Comparison of ENCODE assay signal across 15 cellular contexts in the genomic region with DNA sequence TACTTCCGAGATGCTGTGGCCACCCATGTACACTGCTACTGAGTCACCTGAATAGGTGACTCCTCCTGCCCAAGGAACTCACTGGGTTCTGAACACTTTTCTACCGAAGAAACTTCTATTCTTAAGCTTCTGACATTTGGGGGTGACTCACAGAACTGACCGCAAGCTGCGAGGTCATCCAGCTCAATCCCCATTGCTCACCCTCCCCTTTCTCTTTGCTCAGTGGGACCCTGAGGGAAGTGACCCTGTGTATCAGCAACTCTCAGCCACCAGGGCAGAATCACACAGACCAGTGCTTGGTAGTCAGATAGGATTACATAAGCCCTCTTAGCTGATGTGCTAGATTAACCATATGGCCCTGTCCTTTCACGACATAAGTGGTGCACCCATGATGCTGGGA. TPM values are rescaled to one million over a fixed set of nuclear protein-coding genes. Genes with fewer than 3 reads are reported as not detected.
DNase-seq lines count a peak whose midpoint lies in the region; ATAC-seq and TF ChIP-seq lines count a peak whose summit lies in the region.
"Had no signal": no experiment of that assay in that cellular context is flagged by ENCODE, and none has a peak within 500 bp of the region (broad histone marks: within the 10 kb centered on the region; RNA-seq: fewer than 3 reads in every experiment).

No MANE protein-coding gene starts in this region.

- H3K27me3 ChIP-seq in mammary epithelial cell (ENCODE audit: insufficient read depth, low read length), result no peaks in the 10 kb centered on the region
- no peaks in the 10 kb centered on the region for H3K27me3 ChIP-seq in stomach
- H3K27me3 ChIP-seq: hepatocyte had no signal

- H3K4me1 Mint-ChIP-seq in effector memory CD8-positive, alpha-beta T cell (ENCODE audit: low read depth in 2 of 2), result no peaks in the 10 kb centered on the region
- H3K4me1 Mint-ChIP-seq in endothelial cell (ENCODE audit: unreplicated experiment), result peaks cover 3% of the 10 kb centered on the region

- H3K4me1 ChIP-seq in mammary epithelial cell (ENCODE audit: insufficient read depth, low read length) (peaks cover 60% of the 10 kb centered on the region), stomach (peaks cover 0 to 5% (median 0%) of the 10 kb centered on the region in 4 donors)
- H3K4me1 ChIP-seq: parathyroid adenoma had no signal

- TF ChIP-seq CTCF in mammary epithelial cell (conservative IDR thresholded peaks at IDR 0.05 in 1 of 2, IDR thresholded peaks at IDR 0.05 in 1 of 2; ENCODE audit: extremely low read depth in 1 of 2, insufficient read depth in 1 of 2, low read depth in 1 of 2, low read length in 2 of 2) (no peak), endothelial cell (IDR thresholded peaks at IDR 0.05; ENCODE audit: unreplicated experiment) (no peak), stomach (IDR thresholded peaks at IDR 0.05) (no peak)

- H3K4me3 Mint-ChIP-seq in effector memory CD8-positive, alpha-beta T cell, result no peak overlapping the region
- no peak overlapping the region for H3K4me3 Mint-ChIP-seq in endothelial cell (ENCODE audit: unreplicated experiment)
- H3K4me3 Mint-ChIP-seq: CD8-positive, alpha-beta T cell; T-helper 1 cell treated with Interleukin-12 subunit alpha and Interleukin-12 subunit beta and Interleukin-4 antibody, amounts not matched to agents 30 μg/mL and 1 μg/mL, for 36 hours had no signal

- H3K79me2 ChIP-seq in mammary epithelial cell (ENCODE audit: insufficient read depth, low read length), result no peaks in the 10 kb centered on the region
- H3K79me2 ChIP-seq: hepatocyte, parathyroid adenoma had no signal

- TF ChIP-seq EP300 in stomach (IDR thresholded peaks at IDR 0.05), result no peak

- H4K20me1 ChIP-seq in mammary epithelial cell (ENCODE audit: insufficient read depth, low read length), result no peaks in the 10 kb centered on the region

- H3K9me3 Mint-ChIP-seq in effector memory CD8-positive, alpha-beta T cell, result peaks cover 0 to 1% of the 10 kb centered on the region in 2 donors
- H3K9me3 Mint-ChIP-seq in endothelial cell (ENCODE audit: unreplicated experiment), result no peaks in the 10 kb centered on the region
- H3K9me3 Mint-ChIP-seq: CD8-positive, alpha-beta T cell had no signal

- H3K4me3 ChIP-seq in mammary epithelial cell (replicated peaks in 1 of 3; ENCODE audit: insufficient read depth in 1 of 3, low read depth in 2 of 3, low read length in 3 of 3) (no peak overlapping the region), stomach (no peak overlapping the region)
- H3K4me3 ChIP-seq: hepatocyte had no signal

- H3K36me3 Mint-ChIP-seq in effector memory CD8-positive, alpha-beta T cell (ENCODE audit: insufficient read depth), result no peaks in the 10 kb centered on the region
- peaks cover 6% of the 10 kb centered on the region for H3K36me3 Mint-ChIP-seq in endothelial cell (ENCODE audit: low read depth, unreplicated experiment)
- H3K36me3 Mint-ChIP-seq: CD8-positive, alpha-beta T cell had no signal

- H2AFZ ChIP-seq in mammary epithelial cell (ENCODE audit: low read depth, low read length), result no peak overlapping the region
- H2AFZ ChIP-seq: hepatocyte, parathyroid adenoma had no signal

- H3K27me3 Mint-ChIP-seq in effector memory CD8-positive, alpha-beta T cell, result peaks cover 0 to 7% of the 10 kb centered on the region in 2 donors
- H3K27me3 Mint-ChIP-seq in endothelial cell (ENCODE audit: unreplicated experiment), result peaks cover 1% of the 10 kb centered on the region

- H3K9ac ChIP-seq in mammary epithelial cell (ENCODE audit: insufficient read depth, low read length), result no peak overlapping the region
- H3K9ac ChIP-seq: parathyroid adenoma had no signal

- no peak overlapping the region for H3K27ac Mint-ChIP-seq in effector memory CD8-positive, alpha-beta T cell
- H3K27ac Mint-ChIP-seq in endothelial cell (ENCODE audit: unreplicated experiment), result no peak overlapping the region
- H3K27ac Mint-ChIP-seq: CD8-positive, alpha-beta T cell; T-helper 1 cell treated with Interleukin-12 subunit alpha and Interleukin-12 subunit beta and Interleukin-4 antibody, amounts not matched to agents 30 μg/mL and 1 μg/mL, for 36 hours had no signal

- no peak for TF ChIP-seq POLR2A in stomach (IDR thresholded peaks at IDR 0.05)

- ATAC-seq in GM21529 (IDR thresholded peaks at IDR 0.05; ENCODE audit: unreplicated experiment), result no peak
- ATAC-seq in effector memory CD8-positive, alpha-beta T cell (replicated peaks), result no peak
- ATAC-seq: CD8-positive, alpha-beta T cell had no signal

- no TSS peak for BruUV-seq in mammary epithelial cell (replicated peaks; lab: Mats Ljungman, UMichigan)

- dilution Hi-C loops in mammary epithelial cell (cut with HindIII; ENCODE audit: low sequenced_read_pairs), result no loop called here

- H3K4me2 ChIP-seq in mammary epithelial cell (ENCODE audit: insufficient read depth, low read depth, low read length), result no peak overlapping the region
- H3K4me2 ChIP-seq: hepatocyte had no signal

- 57% methylated on average over 5 of the region's 5 CpGs for WGBS in mammary epithelial cell (ENCODE audit: low coverage, missing lambda C conversion rate)
- 80 to 94% (median 91%) methylated on average over 5 of the region's 5 CpGs for WGBS in stomach, 5 donors

- CTCF ChIA-PET in mammary epithelial cell (lab: Charles Lee; ENCODE audit: low non-redundant PET), result no interaction called here

- H3K9me3 ChIP-seq in mammary epithelial cell (replicated peaks; ENCODE audit: insufficient read depth, low read length) (no peaks in the 10 kb centered on the region), stomach (no peaks in the 10 kb centered on the region)

- DNase-seq in ELR (ENCODE audit: low read depth), result peak; percentile 95
- DNase-seq in NCI-H226, result peak; percentile 27
- DNase-seq in mammary epithelial cell, result peak; percentile 43
- peak; percentile 61 for DNase-seq in myocyte (ENCODE audit: low read depth)
- DNase-seq in effector memory CD8-positive, alpha-beta T cell, result no peak
- no peak for DNase-seq in endothelial cell (ENCODE audit: low spot score)
- DNase-seq in stomach, result no peak
- DNase-seq: activated naive CD4-positive, alpha-beta T cell treated with Interleukin-2 at 50 U/mL for 16 hours; CD8-positive, alpha-beta T cell; KG1; NCI-H187 treated with DMSO at 0.1 percent for 48 hours had no signal

- in situ Hi-C loops in mammary epithelial cell (cut with MboI; ENCODE audit: low sequenced_read_pairs in 2 of 2), result no loop called here

- no peaks in the 10 kb centered on the region for H3K36me3 ChIP-seq in mammary epithelial cell (ENCODE audit: insufficient read depth, low read length)
- H3K36me3 ChIP-seq in stomach, result peaks cover 0 to 6% (median 0%) of the 10 kb centered on the region in 4 donors

- H3K27ac ChIP-seq in mammary epithelial cell (ENCODE audit: insufficient read depth, low read depth, low read length) (no peak overlapping the region), stomach (no peak overlapping the region)
- H3K27ac ChIP-seq: hepatocyte, parathyroid adenoma had no signal

- intact Hi-C loops in mammary epithelial cell (cut with micrococcal nuclease) (no loop called here), stomach (cut with DNase I; ENCODE audit: low total_unique reads) (no loop called here)

RNA-seq across cellular contexts. Expression of a gene that starts 46.3 kb away (rescaled TPM):
- total RNA-seq in mammary epithelial cell (under 1 TPM; 0.07 to 0.17 TPM), myocyte (2.3 and 4.0 TPM in 2 replicates), endothelial cell (ENCODE audit: unreplicated experiment) (1.7 TPM), stomach (1 to 10 TPM in 2 of 5 donors, not detected in 3; 2.6 to 4.4 TPM)
- polyA plus RNA-seq in mammary epithelial cell (0.14 TPM), stomach (1 to 10 TPM in 2 of 3 donors, under 1 TPM in 1; 0.18 to 1.2 (median 1.1) TPM)
- not detected for polyA minus RNA-seq in mammary epithelial cell
- polyA plus RNA-seq in myocyte (2012), result 0.43 TPM
- total RNA-seq: CD8-positive, alpha-beta T cell had no signal

Comparison
In these comparisons a context has a peak if more than half of its experiments do, and no peak if none do; other contexts are left out.
1. DNase-seq: peak in ELR (single experiment), NCI-H226 (single experiment), mammary epithelial cell (single experiment) and myocyte (single experiment); none in effector memory CD8-positive, alpha-beta T cell (0 of 3), endothelial cell (single experiment) and stomach (single experiment).